Comparison of ENCODE assay signal across 8 cellular contexts in genomic region chr2:177282101-177282573, GRCh38. TPM values are rescaled to one million over a fixed set of nuclear protein-coding genes. Genes with fewer than 3 reads are reported as not detected.
DNase-seq lines count a peak whose midpoint lies in the region; ATAC-seq, FAIRE-seq and TF ChIP-seq lines count a peak whose summit lies in the region.

No MANE protein-coding gene starts in this region.

- in situ Hi-C loops in G401 (cut with HindIII; ENCODE audit: low sequenced_read_pairs): no loop called here

- H3K4me1 ChIP-seq in right lobe of liver (peaks cover 0 to 27% (median 10%) of the 10 kb centered on the region in 4 donors), testis (peaks cover 25% of the 10 kb centered on the region)

- WGBS in right lobe of liver (ENCODE audit: insufficient coverage, low coverage, low lambda C conversion rate, missing lambda C conversion rate): 20% methylated on average over 3 of the region's 3 CpGs
- WGBS in testis, 2 donors: 49 to 57% methylated on average over 3 of the region's 3 CpGs

- no peak overlapping the region for H3K4me3 Mint-ChIP-seq in WTC11

- DNase-seq in G401 (ENCODE audit: low spot score) (peak; percentile 88), WTC11 (ENCODE audit: low spot score) (no peak), right lobe of liver (peak in 2 of 3 donors; percentile 54 to 63), NCI-H1092 treated with DMSO at 0.1 percent for 48 hours (lab: John Stamatoyannopoulos, UW) (no peak), NCI-H510A (lab: John Stamatoyannopoulos, UW) (no peak), GM19239 (ENCODE audit: insufficient read length, low spot score) (no peak), testis (no peak)

- intact Hi-C loops in right lobe of liver (cut with DNase I) (no loop called here), testis (cut with DNase I; ENCODE audit: low total_unique reads) (no loop called here)

- no peaks in the 10 kb centered on the region for H3K36me3 Mint-ChIP-seq in WTC11

- H3K27me3 ChIP-seq in right lobe of liver (no peaks in the 10 kb centered on the region), testis (no peaks in the 10 kb centered on the region)

- POLR2A ChIA-PET in WTC11 (lab: Charles Lee): no interaction called here

- peak; percentile 4 for ATAC-seq in HG02852 (IDR thresholded peaks at IDR 0.05; ENCODE audit: unreplicated experiment)
- peak; percentile 38; the same call in 1 of the 2 replicates for ATAC-seq in WTC11
- ATAC-seq in right lobe of liver: peak; percentile 77 to 87 (median 85)

- no peak overlapping the region for H3K4me3 ChIP-seq in right lobe of liver
- H3K4me3 ChIP-seq in testis: no peak overlapping the region

- H3K9me3 Mint-ChIP-seq in WTC11: no peaks in the 10 kb centered on the region

- no peaks in the 10 kb centered on the region for H3K9me3 ChIP-seq in right lobe of liver
- H3K9me3 ChIP-seq in testis: no peaks in the 10 kb centered on the region

- H3K4me1 Mint-ChIP-seq in WTC11: peaks cover 8% of the 10 kb centered on the region

- FAIRE-seq in GM19239 (lab: Jason Lieb, UNC): no peak

- H3K36me3 ChIP-seq in right lobe of liver (no peaks in the 10 kb centered on the region), testis (ENCODE audit: low read depth, missing control alignments) (no peaks in the 10 kb centered on the region)

- no peak overlapping the region for H3K27ac Mint-ChIP-seq in WTC11

- H3K27ac ChIP-seq in right lobe of liver: peak overlapping the region; percentile 34 to 92 (median 37)
- peak overlapping the region in 1 of 2 donors; percentile 3 for H3K27ac ChIP-seq in testis

- CTCF ChIA-PET in WTC11 (lab: Charles Lee): interaction anchor here (1.2 to 2.2 kb wide), 5 partner anchors 10 to 117 kb away, joined by 3 to 9 read pairs (median 6); partner anchors contain the start of gene NFE2L2

- no peaks in the 10 kb centered on the region for H3K27me3 Mint-ChIP-seq in WTC11 (ENCODE audit: low read depth)

- TF ChIP-seq POLR2A in right lobe of liver (IDR thresholded peaks at IDR 0.05) (no peak), testis (IDR thresholded peaks at IDR 0.05) (no peak)

- TF ChIP-seq CTCF in WTC11 (IDR thresholded peaks at IDR 0.05) (no peak), right lobe of liver (IDR thresholded peaks at IDR 0.05) (no peak), testis (IDR thresholded peaks at IDR 0.05) (no peak)

TF ChIP-seq in WTC11, 78 proteins besides CTCF, POLR2A, EP300 and RAD21:
- no peak for TF ChIP-seq ZNF219 (CRISPR knock-in tag; IDR thresholded peaks at IDR 0.05; ENCODE audit: borderline replicate concordance)
- no peak for TF ChIP-seq NFYB (CRISPR knock-in tag; conservative IDR thresholded peaks at IDR 0.05; ENCODE audit: low read depth)
- TF ChIP-seq ZNF416 (CRISPR knock-in tag; IDR thresholded peaks at IDR 0.05): no peak
- TF ChIP-seq RORB (CRISPR knock-in tag; IDR thresholded peaks at IDR 0.05): no peak
- no peak for TF ChIP-seq CREB1 (CRISPR knock-in tag; IDR thresholded peaks at IDR 0.05)
- TF ChIP-seq ERG (CRISPR knock-in tag; IDR thresholded peaks at IDR 0.05): no peak
- TF ChIP-seq FOXP1 (CRISPR knock-in tag; IDR thresholded peaks at IDR 0.05; ENCODE audit: borderline replicate concordance): no peak
- no peak for TF ChIP-seq ELF4 (CRISPR knock-in tag; IDR thresholded peaks at IDR 0.05; ENCODE audit: low read depth)
- no peak for TF ChIP-seq ZBTB43 (CRISPR knock-in tag; IDR thresholded peaks at IDR 0.05)
- TF ChIP-seq ZNF138 (CRISPR knock-in tag; conservative IDR thresholded peaks at IDR 0.05): no peak
- TF ChIP-seq EMX1 (CRISPR knock-in tag; IDR thresholded peaks at IDR 0.05): no peak
- no peak for TF ChIP-seq TEAD1 (CRISPR knock-in tag; IDR thresholded peaks at IDR 0.05)
- no peak for TF ChIP-seq ZNF671 (CRISPR knock-in tag; IDR thresholded peaks at IDR 0.05)
- no peak for TF ChIP-seq JUN (CRISPR knock-in tag; IDR thresholded peaks at IDR 0.05)
- no peak for TF ChIP-seq ZNF281 (CRISPR knock-in tag; IDR thresholded peaks at IDR 0.05)
- TF ChIP-seq ZNF425 (CRISPR knock-in tag; conservative IDR thresholded peaks at IDR 0.05): no peak
- TF ChIP-seq ZNF396 (CRISPR knock-in tag; IDR thresholded peaks at IDR 0.05; ENCODE audit: borderline replicate concordance): no peak
- TF ChIP-seq TP53 (CRISPR knock-in tag; IDR thresholded peaks at IDR 0.05): no peak
- no peak for TF ChIP-seq USF2 (CRISPR knock-in tag; IDR thresholded peaks at IDR 0.05)
TF ChIP-seq in WTC11: peak in this region for 0.

RNA-seq across cellular contexts. Expression of gene NFE2L2, which starts 17.6 kb away (rescaled TPM):
- total RNA-seq in G401 (2014; rRNA removed; shearing (Covaris generic)): 60.8 and 67.9 TPM in 2 replicates
- total RNA-seq in WTC11 (2021) (21.4 to 26.3 TPM (median 22.7 TPM) in 3 replicates), right lobe of liver (10 to 100 TPM; 27.9 to 83.6 (median 35.6) TPM), testis (100 to 1,000 TPM; 126 to 132 TPM)
- polyA plus RNA-seq in testis (ENCODE audit: insufficient read depth, low read depth, low replicate concordance): 72.7 TPM

Comparison
In these comparisons a context has a peak if more than half of its experiments do, and no peak if none do; other contexts are left out.
1. DNase-seq: peak in G401 (single experiment) and right lobe of liver (2 of 3); none in WTC11 (single experiment), NCI-H1092 treated with DMSO at 0.1 percent for 48 hours (single experiment), NCI-H510A (single experiment), GM19239 (single experiment) and testis (single experiment).
2. ATAC-seq: peak in every context shown above with its lines; median percentile 85 in right lobe of liver; 38 in WTC11; 4 in HG02852.